19 cellular contexts compared by ENCODE assay signal in the genomic region with DNA sequence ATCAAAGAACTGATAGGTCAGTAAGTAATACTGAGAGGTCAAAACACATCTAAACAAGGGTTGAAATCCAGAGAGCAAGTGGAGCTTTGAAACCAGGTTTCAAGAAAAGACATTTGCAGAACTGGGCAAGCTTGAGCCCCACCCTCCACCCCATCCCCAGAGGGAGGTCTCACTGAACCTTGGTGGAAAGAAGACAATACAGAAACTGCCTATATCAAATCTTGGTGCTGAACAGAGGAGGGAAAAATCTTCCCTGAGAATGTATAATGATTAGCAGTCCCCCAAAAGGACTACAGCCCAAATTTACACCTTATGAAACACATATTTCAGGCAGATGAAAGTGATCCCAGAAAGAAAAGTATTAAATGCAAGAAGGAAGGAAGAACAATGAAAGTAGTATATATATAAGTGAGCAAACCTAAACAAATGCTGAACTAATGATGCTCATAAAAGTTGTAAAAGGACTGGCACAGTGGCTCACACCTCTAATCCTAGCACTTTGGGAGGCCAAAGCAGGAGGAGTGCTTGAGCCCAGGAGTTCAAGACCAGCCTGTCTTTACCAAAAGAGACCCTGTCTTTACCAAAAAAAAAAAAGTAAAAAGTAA. TPM values are rescaled to one million over a fixed set of nuclear protein-coding genes. Genes with fewer than 3 reads are reported as not detected.
DNase-seq lines count a peak whose midpoint lies in the region; ATAC-seq, FAIRE-seq and TF ChIP-seq lines count a peak whose summit lies in the region.
"Had no signal": no experiment of that assay in that cellular context is flagged by ENCODE, and none has a peak within 500 bp of the region (broad histone marks: within the 10 kb centered on the region; RNA-seq: fewer than 3 reads in every experiment).

No MANE protein-coding gene starts in this region.

- H3K9me3 Mint-ChIP-seq in activated CD4-positive, alpha-beta T cell treated with anti-CD3 and anti-CD28 coated beads, Interleukin-2, amount 10 ng/mL, durations not matched to agents 7 days and 5 days, result no peaks in the 10 kb centered on the region
- no peaks in the 10 kb centered on the region for H3K9me3 Mint-ChIP-seq in stimulated activated memory B cell treated with anti-CD40 and anti-IgM and Interleukin-4, amounts not matched to agents 10 μg/mL and 1 μg/mL and 100 μg/mL, for 72 hours
- H3K9me3 Mint-ChIP-seq: neural crest cell had no signal

- H4K20me1 ChIP-seq in OCI-LY1 (ENCODE audit: insufficient read depth, low read length) (no peaks in the 10 kb centered on the region), GM12878 (ENCODE audit: control insufficient read depth, insufficient read depth) (no peaks in the 10 kb centered on the region)

- RAD21 ChIA-PET in GM12878 (lab: Charles Lee; ENCODE audit: unreplicated experiment), result interaction anchor here (0.7 to 9.8 kb wide), 10 partner anchors 11 to 716 kb away, joined by 3 to 116 read pairs (median 6); a partner anchor contains a TSS

- no peaks in the 10 kb centered on the region for H3K9me2 ChIP-seq in OCI-LY1 (ENCODE audit: low read depth, low read length)

- no peak overlapping the region for H3K4me2 ChIP-seq in OCI-LY1 (ENCODE audit: low read length)
- peak overlapping the region; percentile 70 for H3K4me2 ChIP-seq in GM12878 (ENCODE audit: control insufficient read depth, insufficient read depth)

- H2AFZ ChIP-seq in OCI-LY1 (ENCODE audit: low read length), result no peak overlapping the region
- H2AFZ ChIP-seq in GM12878 (ENCODE audit: control insufficient read depth, low read depth, low read length), result no peak overlapping the region

- SMC1A ChIA-PET in GM12878 (lab: Charles Lee; ENCODE audit: uncharacterized antibody, unreplicated experiment), result interaction anchor here (0.6 to 9.1 kb wide), 7 partner anchors 10 to 129 kb away, joined by 3 to 78 read pairs (median 4); a partner anchor contains a TSS

- CTCF ChIA-PET in activated CD4-positive, alpha-beta T cell treated with anti-CD3 and anti-CD28 coated beads, Interleukin-2, amount 10 ng/mL, durations not matched to agents 7 days and 5 days (lab: Charles Lee), result interaction anchor here (0.6 to 1.3 kb wide), 5 partner anchors 9 to 20 kb away, joined by 3 to 7 read pairs (median 4); a partner anchor contains a TSS
- CTCF ChIA-PET in GM12878 (lab: Yijun Ruan, JAX), result interaction anchor here (0.8 to 10.1 kb wide), 7 partner anchors 11 to 161 kb away, joined by 3 to 68 read pairs (median 4); a partner anchor contains a TSS

- peak; percentile 37 for ATAC-seq in GM12878
- ATAC-seq in stimulated activated memory B cell treated with anti-CD40 and anti-IgM and Interleukin-4, amounts not matched to agents 10 μg/mL and 1 μg/mL and 100 μg/mL, for 72 hours, result no peak
- ATAC-seq: K562 had no signal

- DNase-seq in activated CD4-positive, alpha-beta T cell treated with anti-CD3 and anti-CD28 coated beads, Interleukin-2, amount 10 ng/mL, durations not matched to agents 7 days and 5 days, result no peak
- DNase-seq in activated CD4-positive, alpha-beta T cell treated with anti-CD3 and anti-CD28 coated beads for 48 hours, result no peak
- DNase-seq in GM12878 (ENCODE audit: low read depth, low spot score), result no peak
- no peak for DNase-seq in NCI-H446 (lab: John Stamatoyannopoulos, UW)
- no peak for DNase-seq in NCI-H69 (lab: John Stamatoyannopoulos, UW)
- no peak for DNase-seq in DMS114 treated with DMSO at 0.1 percent for 48 hours (lab: John Stamatoyannopoulos, UW; ENCODE audit: unreplicated experiment)
- DNase-seq: ACHN; activated CD4-positive, alpha-beta T cell treated with anti-CD3 and anti-CD28 coated beads for 4 hours; DND-41; effector memory CD4-positive, alpha-beta T cell; kidney; NCI-H1436; NCI-H748 treated with DMSO at 0.1 percent for 48 hours had no signal

- POLR2A ChIA-PET in activated CD4-positive, alpha-beta T cell treated with anti-CD3 and anti-CD28 coated beads, Interleukin-2, amount 10 ng/mL, durations not matched to agents 7 days and 5 days (lab: Charles Lee), result interaction anchor here (1.3 kb wide), 1 partner anchor 12 kb away, joined by 4 read pairs; a partner anchor contains a TSS
- POLR2A ChIA-PET in GM12878 (lab: Charles Lee), result interaction anchor here (1.0 to 5.4 kb wide), 5 partner anchors 12 to 129 kb away, joined by 3 to 47 read pairs (median 7); a partner anchor contains a TSS

- H3K4me1 Mint-ChIP-seq in activated CD4-positive, alpha-beta T cell treated with anti-CD3 and anti-CD28 coated beads, Interleukin-2, amount 10 ng/mL, durations not matched to agents 7 days and 5 days, result peaks cover 68% of the 10 kb centered on the region
- peaks cover 91% of the 10 kb centered on the region for H3K4me1 Mint-ChIP-seq in stimulated activated memory B cell treated with anti-CD40 and anti-IgM and Interleukin-4, amounts not matched to agents 10 μg/mL and 1 μg/mL and 100 μg/mL, for 72 hours

- H3K27ac ChIP-seq in OCI-LY1 (ENCODE audit: low read depth, low read length, poor library complexity, severe bottlenecking) (peak overlapping the region; percentile 14), GM12878 (ENCODE audit: control insufficient read depth, insufficient read depth) (peak overlapping the region; percentile 48)
- H3K27ac ChIP-seq: SJSA1 had no signal

- H3K36me3 Mint-ChIP-seq in activated CD4-positive, alpha-beta T cell treated with anti-CD3 and anti-CD28 coated beads, Interleukin-2, amount 10 ng/mL, durations not matched to agents 7 days and 5 days (ENCODE audit: low read depth), result peaks cover 28% of the 10 kb centered on the region
- peaks cover 30% of the 10 kb centered on the region for H3K36me3 Mint-ChIP-seq in stimulated activated memory B cell treated with anti-CD40 and anti-IgM and Interleukin-4, amounts not matched to agents 10 μg/mL and 1 μg/mL and 100 μg/mL, for 72 hours

- no peak overlapping the region for H3K4me3 ChIP-seq in OCI-LY1 (ENCODE audit: low read depth, low read length, poor library complexity, severe bottlenecking)
- H3K4me3 ChIP-seq in GM12878, result peak overlapping the region; percentile 43
- H3K4me3 ChIP-seq: K562, SJSA1 had no signal

- in situ Hi-C loops in GM12878 (cut with MboI), result no loop called here

- no peak for TF ChIP-seq POLR2A in GM12878 (IDR thresholded peaks at IDR 0.05; ENCODE audit: low read depth, low read length)

- H3K36me3 ChIP-seq in OCI-LY1 (ENCODE audit: insufficient read depth, low read length), result peaks cover 19% of the 10 kb centered on the region; the same call in 1 of the 2 replicates
- H3K36me3 ChIP-seq in GM12878 (ENCODE audit: control insufficient read depth in 2 of 2, insufficient read depth in 2 of 2, low read length in 1 of 2), result peaks cover 2 to 4% of the 10 kb centered on the region in 2 experiments; a peak in 3 of 4 replicates

- FAIRE-seq in GM12878 (lab: Jason Lieb, UNC), result peak; percentile 49
- FAIRE-seq: K562, kidney had no signal

- H3K4me1 ChIP-seq in OCI-LY1 (ENCODE audit: insufficient read depth, low read length, severe bottlenecking) (peaks cover 34% of the 10 kb centered on the region), GM12878 (ENCODE audit: control insufficient read depth, insufficient read depth, low read length) (peaks cover 53% of the 10 kb centered on the region)

- BruUV-seq in GM12878 (replicated peaks; lab: Mats Ljungman, UMichigan), result no TSS peak

- H3K27ac Mint-ChIP-seq in activated CD4-positive, alpha-beta T cell treated with anti-CD3 and anti-CD28 coated beads, Interleukin-2, amount 10 ng/mL, durations not matched to agents 7 days and 5 days, result peak overlapping the region; percentile 77
- H3K27ac Mint-ChIP-seq in stimulated activated memory B cell treated with anti-CD40 and anti-IgM and Interleukin-4, amounts not matched to agents 10 μg/mL and 1 μg/mL and 100 μg/mL, for 72 hours, result peak overlapping the region; percentile 95

- H3K9ac ChIP-seq in OCI-LY1 (ENCODE audit: low read length), result no peak overlapping the region
- H3K9ac ChIP-seq in GM12878 (ENCODE audit: control insufficient read depth, insufficient read depth, low read length), result peak overlapping the region; percentile 38; the same call in 1 of the 2 replicates

- H3K79me2 ChIP-seq in OCI-LY1 (ENCODE audit: insufficient read depth, low read length), result no peaks in the 10 kb centered on the region
- peaks cover 30% of the 10 kb centered on the region for H3K79me2 ChIP-seq in GM12878 (ENCODE audit: control insufficient read depth, insufficient read depth, low read length)

- no peaks in the 10 kb centered on the region for H3K9me3 ChIP-seq in OCI-LY1 (ENCODE audit: low read length)
- no peaks in the 10 kb centered on the region for H3K9me3 ChIP-seq in GM12878 (replicated peaks; ENCODE audit: control insufficient read depth, insufficient read depth, low read length)
- H3K9me3 ChIP-seq: SJSA1 had no signal

- H3F3A ChIP-seq in OCI-LY1 (ENCODE audit: insufficient read depth, low read length), result no peaks in the 10 kb centered on the region; the same call in 1 of the 2 replicates

- intact Hi-C loops in GM12878 (cut with micrococcal nuclease; ENCODE audit: unreplicated experiment), result no loop called here

- no peak for TF ChIP-seq CTCF in OCI-LY1 (IDR thresholded peaks at IDR 0.05; ENCODE audit: low read length)
- TF ChIP-seq CTCF in GM12878 (IDR thresholded peaks at IDR 0.05 in 2 of 3, conservative IDR thresholded peaks at IDR 0.05 in 1 of 3; ENCODE audit: control insufficient read depth in 2 of 3, extremely low read depth in 1 of 3, insufficient read depth in 1 of 3, low read depth in 3 of 3, low read length in 3 of 3), result no peak

- TF ChIP-seq EP300 in GM12878 (IDR thresholded peaks at IDR 0.05; ENCODE audit: borderline replicate concordance in 1 of 2, control insufficient read depth in 1 of 2, low read depth in 2 of 2, low read length in 2 of 2), result no peak

- H3K27me3 Mint-ChIP-seq in activated CD4-positive, alpha-beta T cell treated with anti-CD3 and anti-CD28 coated beads, Interleukin-2, amount 10 ng/mL, durations not matched to agents 7 days and 5 days, result no peaks in the 10 kb centered on the region
- H3K27me3 Mint-ChIP-seq in stimulated activated memory B cell treated with anti-CD40 and anti-IgM and Interleukin-4, amounts not matched to agents 10 μg/mL and 1 μg/mL and 100 μg/mL, for 72 hours, result no peaks in the 10 kb centered on the region

- no peaks in the 10 kb centered on the region for H3K27me3 ChIP-seq in OCI-LY1 (ENCODE audit: insufficient read depth, low read length)
- no peaks in the 10 kb centered on the region for H3K27me3 ChIP-seq in GM12878 (replicated peaks in 1 of 2; ENCODE audit: control insufficient read depth in 2 of 2, insufficient read depth in 2 of 2, low read length in 1 of 2)
- H3K27me3 ChIP-seq: SJSA1 had no signal

- H3K4me3 Mint-ChIP-seq in activated CD4-positive, alpha-beta T cell treated with anti-CD3 and anti-CD28 coated beads, Interleukin-2, amount 10 ng/mL, durations not matched to agents 7 days and 5 days, result no peak overlapping the region
- H3K4me3 Mint-ChIP-seq in stimulated activated memory B cell treated with anti-CD40 and anti-IgM and Interleukin-4, amounts not matched to agents 10 μg/mL and 1 μg/mL and 100 μg/mL, for 72 hours, result peak overlapping the region; percentile 77
- H3K4me3 Mint-ChIP-seq: neural crest cell had no signal

- TF ChIP-seq RAD21 in GM12878 (IDR thresholded peaks at IDR 0.05; ENCODE audit: insufficient read depth, low read depth, low read length), result no peak

RNA-seq across cellular contexts. Expression of a gene that starts 12.4 kb away (rescaled TPM):
- total RNA-seq in activated CD4-positive, alpha-beta T cell treated with anti-CD3 and anti-CD28 coated beads, Interleukin-2, amount 10 ng/mL, durations not matched to agents 7 days and 5 days, result 10 to 100 TPM; 34.8 to 38.8 TPM
- total RNA-seq in GM12878 (2013; cell fraction: nucleolus; rRNA removed), result 91.0 and 100 TPM in 2 replicates
- 45.2 and 49.8 TPM in 2 replicates for total RNA-seq in GM12878 (2014; rRNA removed)
- total RNA-seq in GM12878 (2014; rRNA removed; fragmentation: Illumina TruSeq; extraction: Trizol), result 19.5 and 22.2 TPM in 2 replicates
- 51.0 and 59.4 TPM in 2 replicates for total RNA-seq in GM12878 (2021)
- polyA plus RNA-seq in GM12878 (2011; ENCODE audit: low read depth), result 20.6 TPM
- 19.4 and 40.4 TPM in 2 replicates for polyA plus RNA-seq in GM12878 (2011; rRNA removed)
- polyA plus RNA-seq in GM12878 (2011; cell fraction: cytosol; rRNA removed), result 56.9 and 90.5 TPM in 2 replicates
- polyA plus RNA-seq in GM12878 (2011; cell fraction: nucleus; rRNA removed), result 320 and 372 TPM in 2 replicates
- polyA plus RNA-seq in GM12878 (2012), result 33.1 and 40.1 TPM in 2 replicates
- polyA plus RNA-seq in GM12878 (2014; fragmentation: Illumina TruSeq; extraction: Trizol), result 3.9 and 11.1 TPM in 2 replicates
- polyA plus RNA-seq in GM12878 (2014; fragmentation: Nextera tagmentation; extraction: Ambion mirVana), result 1 to 10 TPM in 1 of 2 experiments, under 1 TPM in 1; 0.87 to 4.3 TPM
- 43.7 and 59.6 TPM in 2 replicates for polyA plus RNA-seq in GM12878 (2014; rRNA removed)
- polyA plus RNA-seq in GM12878 (2016; fragmentation: Nextera tagmentation; extraction: Ambion mirVana), result 10 to 100 TPM; 36.9 to 44.1 TPM
- polyA minus RNA-seq in GM12878 (2011; rRNA and poly(A)+ RNA removed), result 44.9 and 67.3 TPM in 2 replicates
- 24.6 and 29.4 TPM in 2 replicates for polyA minus RNA-seq in GM12878 (2011; cell fraction: cytosol; rRNA and poly(A)+ RNA removed)
- 41.5 and 74.8 TPM in 2 replicates for polyA minus RNA-seq in GM12878 (2011; cell fraction: nucleus; rRNA and poly(A)+ RNA removed)

RNA-seq across cellular contexts. Expression of a gene that starts 40.6 kb away (rescaled TPM):
- not detected for total RNA-seq in activated CD4-positive, alpha-beta T cell treated with anti-CD3 and anti-CD28 coated beads, Interleukin-2, amount 10 ng/mL, durations not matched to agents 7 days and 5 days
- total RNA-seq in GM12878 (2013; cell fraction: nucleolus; rRNA removed), result not detected in 2 replicates
- total RNA-seq in GM12878 (2014; rRNA removed), result not detected in 2 replicates
- total RNA-seq in GM12878 (2014; rRNA removed; fragmentation: Illumina TruSeq; extraction: Trizol), result not detected in 2 replicates
- not detected in 2 replicates for total RNA-seq in GM12878 (2021)
- not detected for polyA plus RNA-seq in GM12878 (2011; ENCODE audit: low read depth)
- polyA plus RNA-seq in GM12878 (2011; rRNA removed), result 0.03 TPM in 1 of 2 replicates, not detected in the other
- polyA plus RNA-seq in GM12878 (2011; cell fraction: cytosol; rRNA removed), result 0.01 and 0.02 TPM in 2 replicates
- 0.03 TPM in 1 of 2 replicates, not detected in the other for polyA plus RNA-seq in GM12878 (2011; cell fraction: nucleus; rRNA removed)
- polyA plus RNA-seq in GM12878 (2012), result not detected in 2 replicates
- not detected in 2 replicates for polyA plus RNA-seq in GM12878 (2014; fragmentation: Illumina TruSeq; extraction: Trizol)
- not detected for polyA plus RNA-seq in GM12878 (2014; fragmentation: Nextera tagmentation; extraction: Ambion mirVana)
- polyA plus RNA-seq in GM12878 (2014; rRNA removed), result 0.06 TPM in 1 of 2 replicates, not detected in the other
- polyA plus RNA-seq in GM12878 (2016; fragmentation: Nextera tagmentation; extraction: Ambion mirVana), result not detected
- polyA minus RNA-seq in GM12878 (2011; rRNA and poly(A)+ RNA removed), result not detected in 2 replicates
- not detected in 2 replicates for polyA minus RNA-seq in GM12878 (2011; cell fraction: cytosol; rRNA and poly(A)+ RNA removed)
- polyA minus RNA-seq in GM12878 (2011; cell fraction: nucleus; rRNA and poly(A)+ RNA removed), result not detected in 2 replicates
- total RNA-seq: K562, neural crest cell, SJSA1, ureter had no signal
- polyA plus RNA-seq: K562 had no signal

RNA-seq across cellular contexts. Expression of a gene that starts 54.4 kb away (rescaled TPM):
- not detected for total RNA-seq in activated CD4-positive, alpha-beta T cell treated with anti-CD3 and anti-CD28 coated beads, Interleukin-2, amount 10 ng/mL, durations not matched to agents 7 days and 5 days
- not detected in 2 replicates for total RNA-seq in GM12878 (2013; cell fraction: nucleolus; rRNA removed)
- total RNA-seq in GM12878 (2014; rRNA removed), result not detected in 2 replicates
- total RNA-seq in GM12878 (2014; rRNA removed; fragmentation: Illumina TruSeq; extraction: Trizol), result not detected in 2 replicates
- total RNA-seq in GM12878 (2021), result 0.21 TPM in 1 of 2 replicates, not detected in the other
- not detected for polyA plus RNA-seq in GM12878 (2011; ENCODE audit: low read depth)
- not detected in 2 replicates for polyA plus RNA-seq in GM12878 (2011; rRNA removed)
- not detected in 2 replicates for polyA plus RNA-seq in GM12878 (2011; cell fraction: cytosol; rRNA removed)
- not detected in 2 replicates for polyA plus RNA-seq in GM12878 (2011; cell fraction: nucleus; rRNA removed)
- polyA plus RNA-seq in GM12878 (2012), result 0.08 and 0.27 TPM in 2 replicates
- polyA plus RNA-seq in GM12878 (2014; fragmentation: Illumina TruSeq; extraction: Trizol), result not detected in 2 replicates
- polyA plus RNA-seq in GM12878 (2014; fragmentation: Nextera tagmentation; extraction: Ambion mirVana), result not detected
- not detected in 2 replicates for polyA plus RNA-seq in GM12878 (2014; rRNA removed)
- under 1 TPM in 1 of 2 experiments, not detected in 1; 0.34 TPM for polyA plus RNA-seq in GM12878 (2016; fragmentation: Nextera tagmentation; extraction: Ambion mirVana)
- not detected in 2 replicates for polyA minus RNA-seq in GM12878 (2011; rRNA and poly(A)+ RNA removed)
- not detected in 2 replicates for polyA minus RNA-seq in GM12878 (2011; cell fraction: cytosol; rRNA and poly(A)+ RNA removed)
- 0.12 TPM in 1 of 2 replicates, not detected in the other for polyA minus RNA-seq in GM12878 (2011; cell fraction: nucleus; rRNA and poly(A)+ RNA removed)
- total RNA-seq: neural crest cell, SJSA1 had no signal

RNA-seq across cellular contexts. Expression of a gene that starts 58.4 kb away (rescaled TPM):
- not detected for total RNA-seq in activated CD4-positive, alpha-beta T cell treated with anti-CD3 and anti-CD28 coated beads, Interleukin-2, amount 10 ng/mL, durations not matched to agents 7 days and 5 days
- total RNA-seq in GM12878 (2013; cell fraction: nucleolus; rRNA removed), result 1.7 and 1.8 TPM in 2 replicates
- not detected in 2 replicates for total RNA-seq in GM12878 (2014; rRNA removed)
- not detected in 2 replicates for total RNA-seq in GM12878 (2014; rRNA removed; fragmentation: Illumina TruSeq; extraction: Trizol)
- total RNA-seq in GM12878 (2021), result 0.08 TPM in 1 of 2 replicates, not detected in the other
- 0.13 TPM for polyA plus RNA-seq in GM12878 (2011; ENCODE audit: low read depth)
- polyA plus RNA-seq in GM12878 (2011; rRNA removed), result 0.05 and 0.06 TPM in 2 replicates
- polyA plus RNA-seq in GM12878 (2011; cell fraction: cytosol; rRNA removed), result 0.04 and 0.25 TPM in 2 replicates
- 1.8 and 2.5 TPM in 2 replicates for polyA plus RNA-seq in GM12878 (2011; cell fraction: nucleus; rRNA removed)
- 0.25 and 0.26 TPM in 2 replicates for polyA plus RNA-seq in GM12878 (2012)
- polyA plus RNA-seq in GM12878 (2014; fragmentation: Illumina TruSeq; extraction: Trizol), result not detected in 2 replicates
- under 1 TPM in 1 of 2 experiments, not detected in 1; 0.02 TPM for polyA plus RNA-seq in GM12878 (2014; fragmentation: Nextera tagmentation; extraction: Ambion mirVana)
- 0.10 and 0.23 TPM in 2 replicates for polyA plus RNA-seq in GM12878 (2014; rRNA removed)
- polyA plus RNA-seq in GM12878 (2016; fragmentation: Nextera tagmentation; extraction: Ambion mirVana), result under 1 TPM in 1 of 2 experiments, not detected in 1; 0.15 TPM
- 0.52 TPM in 1 of 2 replicates, not detected in the other for polyA minus RNA-seq in GM12878 (2011; rRNA and poly(A)+ RNA removed)
- not detected in 2 replicates for polyA minus RNA-seq in GM12878 (2011; cell fraction: cytosol; rRNA and poly(A)+ RNA removed)
- polyA minus RNA-seq in GM12878 (2011; cell fraction: nucleus; rRNA and poly(A)+ RNA removed), result 0.19 and 1.2 TPM in 2 replicates
- total RNA-seq: neural crest cell, SJSA1 had no signal
